ENCODE assay signal across 1 cellular context in the genomic region with DNA sequence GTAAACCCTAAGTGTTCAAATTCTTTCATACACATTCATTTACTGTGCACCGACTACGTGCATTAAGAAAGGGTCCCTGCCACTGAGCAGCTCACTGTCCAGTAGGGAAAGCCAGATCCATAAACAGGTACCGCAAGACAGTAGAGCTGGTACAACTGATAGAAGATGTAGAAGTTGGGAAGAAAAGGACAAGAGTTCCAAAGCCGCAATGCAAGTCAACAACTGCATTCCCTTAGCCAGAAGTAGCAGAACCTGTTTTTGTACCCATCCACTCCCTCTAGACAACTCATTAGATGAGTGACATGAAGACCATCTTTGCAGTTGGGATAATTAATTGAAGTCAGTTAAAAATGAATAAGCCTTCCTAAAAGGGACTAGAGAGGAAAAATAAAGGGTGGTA.
TF ChIP-seq lines count a peak whose summit lies in the region.

No MANE protein-coding gene starts in this region.

TF ChIP-seq in GM12878, 131 proteins besides CTCF, POLR2A, EP300 and RAD21:
- TF ChIP-seq PAX5 (IDR thresholded peaks at IDR 0.05; ENCODE audit: borderline replicate concordance, low read depth, low read length) (no peak), NR2C2 (IDR thresholded peaks at IDR 0.05; ENCODE audit: borderline replicate concordance, control insufficient read depth, insufficient read length, low read depth) (no peak), ZNF592 (IDR thresholded peaks at IDR 0.05) (no peak), MEF2A (IDR thresholded peaks at IDR 0.05; ENCODE audit: insufficient read depth, low read depth, low read length) (no peak), DPF2 (IDR thresholded peaks at IDR 0.05) (no peak), RCOR1 (conservative IDR thresholded peaks at IDR 0.05; ENCODE audit: low read depth, low read length) (no peak), NFXL1 (IDR thresholded peaks at IDR 0.05; ENCODE audit: borderline replicate concordance) (no peak), TAF1 (IDR thresholded peaks at IDR 0.05; ENCODE audit: borderline replicate concordance, low read depth, low read length) (no peak), RFX5 (IDR thresholded peaks at IDR 0.05; ENCODE audit: low read depth, low read length) (no peak), MTA2 (IDR thresholded peaks at IDR 0.05; ENCODE audit: low read depth) (no peak), IKZF2 (IDR thresholded peaks at IDR 0.05) (0 out of 4 replicates have a peak, but pooled peaks of 1 of the 2 experiments have one; percentile 14), PRDM15 (CRISPR knock-in tag; IDR thresholded peaks at IDR 0.05) (no peak), GATAD2B (conservative IDR thresholded peaks at IDR 0.05; ENCODE audit: low read depth) (no peak), PKNOX1 (IDR thresholded peaks at IDR 0.05) (peak; percentile 23; the same call in 1 of the 2 replicates), ZNF217 (IDR thresholded peaks at IDR 0.05) (no peak)
- TF ChIP-seq, protein P1, sequence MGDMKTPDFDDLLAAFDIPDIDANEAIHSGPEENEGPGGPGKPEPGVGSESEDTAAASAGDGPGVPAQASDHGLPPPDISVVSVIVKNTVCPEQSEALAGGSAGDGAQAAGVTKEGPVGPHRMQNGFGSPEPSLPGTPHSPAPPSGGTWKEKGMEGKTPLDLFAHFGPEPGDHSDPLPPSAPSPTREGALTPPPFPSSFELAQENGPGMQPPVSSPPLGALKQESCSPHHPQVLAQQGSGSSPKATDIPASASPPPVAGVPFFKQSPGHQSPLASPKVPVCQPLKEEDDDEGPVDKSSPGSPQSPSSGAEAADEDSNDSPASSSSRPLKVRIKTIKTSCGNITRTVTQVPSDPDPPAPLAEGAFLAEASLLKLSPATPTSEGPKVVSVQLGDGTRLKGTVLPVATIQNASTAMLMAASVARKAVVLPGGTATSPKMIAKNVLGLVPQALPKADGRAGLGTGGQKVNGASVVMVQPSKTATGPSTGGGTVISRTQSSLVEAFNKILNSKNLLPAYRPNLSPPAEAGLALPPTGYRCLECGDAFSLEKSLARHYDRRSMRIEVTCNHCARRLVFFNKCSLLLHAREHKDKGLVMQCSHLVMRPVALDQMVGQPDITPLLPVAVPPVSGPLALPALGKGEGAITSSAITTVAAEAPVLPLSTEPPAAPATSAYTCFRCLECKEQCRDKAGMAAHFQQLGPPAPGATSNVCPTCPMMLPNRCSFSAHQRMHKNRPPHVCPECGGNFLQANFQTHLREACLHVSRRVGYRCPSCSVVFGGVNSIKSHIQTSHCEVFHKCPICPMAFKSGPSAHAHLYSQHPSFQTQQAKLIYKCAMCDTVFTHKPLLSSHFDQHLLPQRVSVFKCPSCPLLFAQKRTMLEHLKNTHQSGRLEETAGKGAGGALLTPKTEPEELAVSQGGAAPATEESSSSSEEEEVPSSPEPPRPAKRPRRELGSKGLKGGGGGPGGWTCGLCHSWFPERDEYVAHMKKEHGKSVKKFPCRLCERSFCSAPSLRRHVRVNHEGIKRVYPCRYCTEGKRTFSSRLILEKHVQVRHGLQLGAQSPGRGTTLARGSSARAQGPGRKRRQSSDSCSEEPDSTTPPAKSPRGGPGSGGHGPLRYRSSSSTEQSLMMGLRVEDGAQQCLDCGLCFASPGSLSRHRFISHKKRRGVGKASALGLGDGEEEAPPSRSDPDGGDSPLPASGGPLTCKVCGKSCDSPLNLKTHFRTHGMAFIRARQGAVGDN (IDR thresholded peaks at IDR 0.05): no peak
TF ChIP-seq in GM12878: peak in this region for 2.
